ENCODE assay signal across 1 cellular context in genomic region chr5:133241179-133241728, GRCh38.
TF ChIP-seq lines count a peak whose summit lies in the region.

No MANE protein-coding gene starts in this region.

TF ChIP-seq in SK-N-SH treated with all-trans-retinoic acid at 6 μM for 48 hours, 23 proteins besides CTCF, POLR2A, EP300 and RAD21 (continued from another document):
- TF ChIP-seq POU6F1 (CRISPR knock-in tag; IDR thresholded peaks at IDR 0.05; ENCODE audit: borderline replicate concordance, low read depth): no peak
